In the genomic region with DNA sequence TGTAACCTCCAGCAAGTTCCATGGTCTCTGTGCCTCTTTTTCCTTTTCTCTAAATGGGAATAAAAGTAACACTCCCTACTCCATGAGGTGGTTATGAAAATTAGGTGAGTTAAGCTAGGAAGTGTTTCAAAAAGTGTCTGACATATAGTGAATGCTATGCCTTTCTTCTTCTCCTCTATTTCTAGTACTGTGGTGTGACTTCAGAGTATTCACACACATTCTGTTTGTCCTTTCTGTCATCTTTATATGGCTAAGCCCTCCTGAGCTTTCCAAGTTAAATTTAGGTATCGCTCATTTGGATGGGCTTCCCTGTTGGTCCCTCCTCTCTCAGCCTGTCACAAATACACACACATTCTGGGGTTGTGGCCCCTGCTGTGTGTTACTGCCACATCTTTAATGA, we compare ENCODE assay signal across 17 cellular contexts.
"Had no signal": no experiment of that assay in that cellular context is flagged by ENCODE, and none has a peak within 500 bp of the region (broad histone marks: within the 10 kb centered on the region; RNA-seq: fewer than 3 reads in every experiment).

No MANE protein-coding gene starts in this region.

- H3K36me3 ChIP-seq: uterus had no signal

- H3K9me3 Mint-ChIP-seq: activated B cell treated with CpG ODN at 0.5 μM for 24 hours had no signal

- H3K27ac ChIP-seq: body of pancreas, foreskin keratinocyte, neutrophil, tibial artery, uterus had no signal

- H3K9me3 ChIP-seq: neutrophil, tibial artery, uterus had no signal

- H3K27ac Mint-ChIP-seq: activated B cell treated with CpG ODN at 0.5 μM for 24 hours; activated naive CD8-positive, alpha-beta T cell treated with anti-CD3 and anti-CD28 coated beads for 36 hours had no signal

- DNase-seq: activated B cell treated with CpG ODN at 0.5 μM for 24 hours; activated effector memory CD4-positive, alpha-beta T cell treated with anti-CD3 and anti-CD28 coated beads, Interleukin-2, amount 50 U/mL, for 16 hours; activated naive CD8-positive, alpha-beta T cell treated with anti-CD3 and anti-CD28 coated beads for 36 hours; amygdala; body of pancreas; effector CD8-positive, alpha-beta T cell; foreskin keratinocyte; head of caudate nucleus; left colon; midbrain; stimulated activated CD4-positive, alpha-beta T cell treated with anti-CD3 and anti-CD28 coated beads, Interleukin-12 subunit alpha, Interleukin-12 subunit beta, amount 100 ng/mL, for 4 hours; stimulated activated CD4-positive, alpha-beta T cell treated with anti-CD3 and anti-CD28 coated beads, Interleukin-2, amount 100 ng/mL, for 24 hours; T-helper 17 cell; tibial artery; uterus had no signal

- H3K4me3 ChIP-seq: body of pancreas, lung, tibial artery, uterus had no signal

- ATAC-seq: body of pancreas, foreskin keratinocyte, left colon, T-helper 17 cell had no signal

- H3K4me3 Mint-ChIP-seq: activated B cell treated with CpG ODN at 0.5 μM for 24 hours; activated naive CD8-positive, alpha-beta T cell treated with anti-CD3 and anti-CD28 coated beads for 36 hours; T-helper 17 cell had no signal

- H3K4me1 ChIP-seq: body of pancreas, tibial artery, uterus had no signal

- H3K27me3 ChIP-seq: body of pancreas, foreskin keratinocyte, neutrophil, tibial artery, uterus had no signal

- H3K27me3 Mint-ChIP-seq: activated B cell treated with CpG ODN at 0.5 μM for 24 hours; activated naive CD8-positive, alpha-beta T cell treated with anti-CD3 and anti-CD28 coated beads for 36 hours; T-helper 17 cell had no signal
